ENCODE assay signal across 8 cellular contexts in genomic region chr2:161415041-161415440, GRCh38. TPM values are rescaled to one million over a fixed set of nuclear protein-coding genes. Genes with fewer than 3 reads are reported as not detected.
DNase-seq lines count a peak whose midpoint lies in the region; ATAC-seq and TF ChIP-seq lines count a peak whose summit lies in the region.

No MANE protein-coding gene starts in this region.

- intact Hi-C loops in thyroid gland (cut with DNase I): no loop called here

- H3K27ac ChIP-seq in foreskin keratinocyte: no peak overlapping the region
- no peak overlapping the region for H3K27ac ChIP-seq in thyroid gland

- peaks cover 66% of the 10 kb centered on the region for H3K27me3 ChIP-seq in foreskin keratinocyte
- H3K27me3 ChIP-seq in thyroid gland: peaks cover 53% of the 10 kb centered on the region

- H3K4me1 Mint-ChIP-seq in T-helper 2 cell treated with Interferon-gamma antibody and Interleukin-4, amounts not matched to agents 5 μg/mL and 100 μg/mL, for 36 hours (ENCODE audit: low read depth): peaks cover 45% of the 10 kb centered on the region
- H3K4me1 Mint-ChIP-seq in stimulated activated naive B cell treated with anti-CD40 and anti-IgM and Interleukin-4, amounts not matched to agents 10 μg/mL and 1 μg/mL and 100 μg/mL, for 72 hours: peaks cover 39 to 58% of the 10 kb centered on the region in 2 donors

- no peaks in the 10 kb centered on the region for H3K9me3 ChIP-seq in thyroid gland

- WGBS in thyroid gland, 2 donors: 11 to 13% methylated on average over 13 of the region's 13 CpGs

- no peak for TF ChIP-seq POLR2A in thyroid gland (IDR thresholded peaks at IDR 0.05)

- H3K27ac Mint-ChIP-seq in T-helper 2 cell treated with Interferon-gamma antibody and Interleukin-4, amounts not matched to agents 5 μg/mL and 100 μg/mL, for 36 hours: no peak overlapping the region
- peak overlapping the region; percentile 4 for H3K27ac Mint-ChIP-seq in stimulated activated naive B cell treated with anti-CD40 and anti-IgM and Interleukin-4, amounts not matched to agents 10 μg/mL and 1 μg/mL and 100 μg/mL, for 72 hours

- peaks cover 20% of the 10 kb centered on the region for H3K36me3 Mint-ChIP-seq in T-helper 2 cell treated with Interferon-gamma antibody and Interleukin-4, amounts not matched to agents 5 μg/mL and 100 μg/mL, for 36 hours (ENCODE audit: low read depth)
- H3K36me3 Mint-ChIP-seq in stimulated activated naive B cell treated with anti-CD40 and anti-IgM and Interleukin-4, amounts not matched to agents 10 μg/mL and 1 μg/mL and 100 μg/mL, for 72 hours: peaks cover 8 to 9% of the 10 kb centered on the region in 2 donors

- ATAC-seq in HG02981 (IDR thresholded peaks at IDR 0.05; ENCODE audit: unreplicated experiment) (peak; percentile 20), foreskin keratinocyte (peak; percentile 12)
- peak; percentile 31 to 52 for ATAC-seq in stimulated activated naive B cell treated with anti-CD40 and anti-IgM and Interleukin-4, amounts not matched to agents 10 μg/mL and 1 μg/mL and 100 μg/mL, for 72 hours (replicated peaks)

- H3K4me3 ChIP-seq in thyroid gland (replicated peaks in 1 of 3): peak overlapping the region in 1 of 3 donors; percentile 24

- peak overlapping the region; percentile 62 for H3K4me3 Mint-ChIP-seq in T-helper 2 cell treated with Interferon-gamma antibody and Interleukin-4, amounts not matched to agents 5 μg/mL and 100 μg/mL, for 36 hours
- H3K4me3 Mint-ChIP-seq in stimulated activated naive B cell treated with anti-CD40 and anti-IgM and Interleukin-4, amounts not matched to agents 10 μg/mL and 1 μg/mL and 100 μg/mL, for 72 hours: peak overlapping the region; percentile 70 to 73

- TF ChIP-seq CTCF in foreskin keratinocyte (conservative IDR thresholded peaks at IDR 0.05): no peak
- no peak for TF ChIP-seq CTCF in thyroid gland (IDR thresholded peaks at IDR 0.05)

- peaks cover 7% of the 10 kb centered on the region for H3K4me1 ChIP-seq in foreskin keratinocyte
- H3K4me1 ChIP-seq in thyroid gland: peaks cover 33 to 44% of the 10 kb centered on the region in 2 donors

- no peaks in the 10 kb centered on the region for H3K9me3 Mint-ChIP-seq in T-helper 2 cell treated with Interferon-gamma antibody and Interleukin-4, amounts not matched to agents 5 μg/mL and 100 μg/mL, for 36 hours
- no peaks in the 10 kb centered on the region for H3K9me3 Mint-ChIP-seq in stimulated activated naive B cell treated with anti-CD40 and anti-IgM and Interleukin-4, amounts not matched to agents 10 μg/mL and 1 μg/mL and 100 μg/mL, for 72 hours

- H3K27me3 Mint-ChIP-seq in T-helper 2 cell treated with Interferon-gamma antibody and Interleukin-4, amounts not matched to agents 5 μg/mL and 100 μg/mL, for 36 hours (ENCODE audit: low read depth): peaks cover 57% of the 10 kb centered on the region
- peaks cover 54 to 61% of the 10 kb centered on the region in 2 donors for H3K27me3 Mint-ChIP-seq in stimulated activated naive B cell treated with anti-CD40 and anti-IgM and Interleukin-4, amounts not matched to agents 10 μg/mL and 1 μg/mL and 100 μg/mL, for 72 hours

- peak; percentile 63 for DNase-seq in activated effector memory CD4-positive, alpha-beta T cell treated with anti-CD3 and anti-CD28 coated beads, Interleukin-2, amount 50 U/mL, for 16 hours
- no peak for DNase-seq in activated effector memory CD4-positive, alpha-beta T cell treated with Interleukin-2 at 50 U/mL for 16 hours
- DNase-seq in T-helper 2 cell treated with Interferon-gamma antibody and Interleukin-4, amounts not matched to agents 5 μg/mL and 100 μg/mL, for 36 hours (ENCODE audit: low spot score): no peak
- DNase-seq in foreskin keratinocyte (no peak), thyroid gland (no peak), NCI-H1436 treated with DMSO at 0.1 percent for 48 hours (lab: John Stamatoyannopoulos, UW) (no peak)
- DNase-seq in stimulated activated naive B cell treated with anti-CD40 and anti-IgM and Interleukin-4, amounts not matched to agents 10 μg/mL and 1 μg/mL and 100 μg/mL, for 72 hours: no peak

- no peaks in the 10 kb centered on the region for H3K36me3 ChIP-seq in thyroid gland

RNA-seq across cellular contexts. Expression of gene TBR1, which starts 1.1 kb away (rescaled TPM):
- total RNA-seq in foreskin keratinocyte (not detected in 2 replicates), thyroid gland (under 1 TPM in 1 of 4 donors, not detected in 3; 0.11 TPM)
- not detected in 2 replicates for polyA plus RNA-seq in foreskin keratinocyte
